Comparison of ENCODE assay signal across 16 cellular contexts in the genomic region with DNA sequence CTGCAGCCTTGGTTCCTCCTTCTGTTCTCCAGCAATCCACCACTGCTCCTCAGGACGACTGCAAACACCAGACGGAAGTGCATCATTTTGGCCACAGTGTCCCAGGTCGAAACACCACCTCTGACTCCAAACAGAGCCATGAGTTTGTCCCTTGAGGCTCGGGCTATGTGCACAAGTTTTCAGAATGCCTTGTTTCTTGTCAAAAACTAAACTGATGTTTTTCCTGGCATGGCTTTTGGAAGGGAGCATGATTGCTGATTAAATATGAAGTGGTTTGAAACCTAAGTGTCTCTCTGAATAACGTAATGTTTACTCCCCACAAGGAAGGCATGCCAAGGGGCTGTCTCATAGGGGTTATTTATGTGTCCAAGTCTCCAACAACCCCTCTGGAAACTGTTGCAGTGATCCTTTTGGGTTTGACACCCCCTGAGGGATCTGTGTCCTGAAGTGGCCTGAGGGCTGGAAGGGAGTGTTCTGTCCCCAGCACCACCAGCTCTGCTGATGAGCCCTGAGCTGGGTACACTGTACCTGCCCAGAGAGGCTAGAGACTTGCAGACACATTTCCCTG.
A peak's percentile ranks its signal among the peaks of the same experiment; 100 is the strongest.
DNase-seq lines count a peak whose midpoint lies in the region; ATAC-seq and TF ChIP-seq lines count a peak whose summit lies in the region.
"Had no signal": no experiment of that assay in that cellular context is flagged by ENCODE, and none has a peak within 500 bp of the region (broad histone marks: within the 10 kb centered on the region; RNA-seq: fewer than 3 reads in every experiment).

No MANE protein-coding gene starts in this region.

- TF ChIP-seq CTCF in adrenal gland (IDR thresholded peaks at IDR 0.05) (no peak), sigmoid colon (IDR thresholded peaks at IDR 0.05) (no peak)

- POLR2A ChIA-PET in CD4-positive, alpha-beta memory T cell (lab: Charles Lee; ENCODE audit: partially characterized antibody) = no interaction called here

- no peaks in the 10 kb centered on the region for H3K27me3 Mint-ChIP-seq in CD4-positive, alpha-beta memory T cell
- H3K27me3 Mint-ChIP-seq: activated CD4-positive, alpha-beta T cell treated with anti-CD3 and anti-CD28 coated beads, Interleukin-2, amount 10 ng/mL, durations not matched to agents 7 days and 5 days; central memory CD8-positive, alpha-beta T cell; type B pancreatic cell had no signal

- DNase-seq in DMS79 treated with DMSO at 0.1 percent for 48 hours (lab: John Stamatoyannopoulos, UW) (peak; percentile 31), adrenal gland (peak in 5 of 7 donors; percentile 27 to 78 (median 40)), left ventricle myocardium superior (peak; percentile 65), sigmoid colon (peak; percentile 82), GM03348 (ENCODE audit: low spot score) (no peak), T-helper 1 cell (no peak)
- no peak for DNase-seq in activated naive CD4-positive, alpha-beta T cell treated with anti-CD3 and anti-CD28 coated beads, Interleukin-2, amount 50 U/mL, for 72 hours (ENCODE audit: low spot score in 2 of 2)
- DNase-seq in CD4-positive, alpha-beta memory T cell = no peak
- DNase-seq: activated CD4-positive, alpha-beta T cell treated with anti-CD3 and anti-CD28 coated beads, Interleukin-2, amount 10 ng/mL, durations not matched to agents 7 days and 5 days; erythroblast; HCEC 1CT; NCI-H226; small intestine; T-helper 2 cell had no signal

- TF ChIP-seq POLR2A in adrenal gland (IDR thresholded peaks at IDR 0.05) (no peak), sigmoid colon (IDR thresholded peaks at IDR 0.05) (no peak)

- CTCF ChIA-PET in CD4-positive, alpha-beta memory T cell (lab: Charles Lee; ENCODE audit: partially characterized antibody) = no interaction called here

- no peaks in the 10 kb centered on the region for H3K4me1 Mint-ChIP-seq in CD4-positive, alpha-beta memory T cell
- H3K4me1 Mint-ChIP-seq: activated CD4-positive, alpha-beta T cell treated with anti-CD3 and anti-CD28 coated beads, Interleukin-2, amount 10 ng/mL, durations not matched to agents 7 days and 5 days; central memory CD8-positive, alpha-beta T cell had no signal

- 35 to 67% (median 50%) methylated on average over 4 to 5 of the region's 5 CpGs for WGBS in adrenal gland, 4 donors
- WGBS in sigmoid colon, 2 donors = 69 to 75% methylated on average over 5 of the region's 5 CpGs

- H3K36me3 ChIP-seq in adrenal gland (replicated peaks in 1 of 2) (no peaks in the 10 kb centered on the region), sigmoid colon (no peaks in the 10 kb centered on the region)
- no peaks in the 10 kb centered on the region for H3K36me3 ChIP-seq in CD4-positive, alpha-beta memory T cell (ENCODE audit: insufficient read depth, low read length)

- H3K9me3 ChIP-seq in adrenal gland (replicated peaks in 1 of 3) (no peaks in the 10 kb centered on the region), sigmoid colon (no peaks in the 10 kb centered on the region)
- no peaks in the 10 kb centered on the region for H3K9me3 ChIP-seq in CD4-positive, alpha-beta memory T cell (ENCODE audit: control insufficient read depth in 1 of 2, low read length in 2 of 2)

- no peak overlapping the region for H3K27ac Mint-ChIP-seq in activated naive CD4-positive, alpha-beta T cell treated with anti-CD3 and anti-CD28 coated beads, Interleukin-2, amount 50 U/mL, for 72 hours
- no peak overlapping the region for H3K27ac Mint-ChIP-seq in CD4-positive, alpha-beta memory T cell
- H3K27ac Mint-ChIP-seq: activated CD4-positive, alpha-beta T cell treated with anti-CD3 and anti-CD28 coated beads, Interleukin-2, amount 10 ng/mL, durations not matched to agents 7 days and 5 days; type B pancreatic cell had no signal

- intact Hi-C loops in adrenal gland (cut with DNase I) (no loop called here), left ventricle myocardium superior (cut with micrococcal nuclease) (no loop called here), sigmoid colon (cut with DNase I) (no loop called here)
- intact Hi-C loops in CD4-positive, alpha-beta memory T cell (cut with micrococcal nuclease) = no loop called here

- peak overlapping the region in 2 of 5 donors; percentile 34 to 59 for H3K27ac ChIP-seq in adrenal gland
- peak overlapping the region; percentile 33 to 56 (median 54) for H3K27ac ChIP-seq in sigmoid colon
- no peak overlapping the region for H3K27ac ChIP-seq in CD4-positive, alpha-beta memory T cell (ENCODE audit: low read depth, low read length)

- H3K36me3 Mint-ChIP-seq in activated naive CD4-positive, alpha-beta T cell treated with anti-CD3 and anti-CD28 coated beads, Interleukin-2, amount 50 U/mL, for 72 hours = no peaks in the 10 kb centered on the region
- no peaks in the 10 kb centered on the region for H3K36me3 Mint-ChIP-seq in CD4-positive, alpha-beta memory T cell
- H3K36me3 Mint-ChIP-seq: type B pancreatic cell had no signal

- no peaks in the 10 kb centered on the region for H3K27me3 ChIP-seq in adrenal gland
- H3K27me3 ChIP-seq in sigmoid colon = no peaks in the 10 kb centered on the region
- no peaks in the 10 kb centered on the region for H3K27me3 ChIP-seq in CD4-positive, alpha-beta memory T cell (ENCODE audit: insufficient read depth, low read length)

- peak; percentile 30 to 94 (median 85) for TF ChIP-seq EP300 in sigmoid colon (IDR thresholded peaks at IDR 0.05)

- peaks cover 0 to 13% of the 10 kb centered on the region in 2 donors for H3K4me1 ChIP-seq in adrenal gland (replicated peaks in 1 of 2)
- H3K4me1 ChIP-seq in sigmoid colon = peaks cover 0 to 32% (median 15%) of the 10 kb centered on the region in 4 donors
- H3K4me1 ChIP-seq in CD4-positive, alpha-beta memory T cell (ENCODE audit: insufficient read depth, low read length) = no peaks in the 10 kb centered on the region

- peaks cover 0 to 5% of the 10 kb centered on the region in 2 donors for H3K9me3 Mint-ChIP-seq in activated naive CD4-positive, alpha-beta T cell treated with anti-CD3 and anti-CD28 coated beads, Interleukin-2, amount 50 U/mL, for 72 hours
- H3K9me3 Mint-ChIP-seq in CD4-positive, alpha-beta memory T cell = peaks cover 0 to 4% (median 0%) of the 10 kb centered on the region in 8 donors
- H3K9me3 Mint-ChIP-seq: activated CD4-positive, alpha-beta T cell treated with anti-CD3 and anti-CD28 coated beads, Interleukin-2, amount 10 ng/mL, durations not matched to agents 7 days and 5 days; central memory CD8-positive, alpha-beta T cell; type B pancreatic cell had no signal

- ATAC-seq in left ventricle myocardium superior = peak; percentile 92
- ATAC-seq in activated naive CD4-positive, alpha-beta T cell treated with anti-CD3 and anti-CD28 coated beads, Interleukin-2, amount 50 U/mL, for 72 hours = no peak

- H3K4me3 Mint-ChIP-seq in CD4-positive, alpha-beta memory T cell = no peak overlapping the region
- H3K4me3 Mint-ChIP-seq: activated CD4-positive, alpha-beta T cell treated with anti-CD3 and anti-CD28 coated beads, Interleukin-2, amount 10 ng/mL, durations not matched to agents 7 days and 5 days; central memory CD8-positive, alpha-beta T cell; type B pancreatic cell had no signal

- H3K4me3 ChIP-seq in adrenal gland (no peak overlapping the region), sigmoid colon (no peak overlapping the region)
- H3K4me3 ChIP-seq in CD4-positive, alpha-beta memory T cell (ENCODE audit: low read length in 2 of 2) = no peak overlapping the region

Comparison
In these comparisons a context has a peak if more than half of its experiments do, and no peak if none do; other contexts are left out.
1. DNase-seq: peak in DMS79 treated with DMSO at 0.1 percent for 48 hours (single experiment), adrenal gland (5 of 7), left ventricle myocardium superior (single experiment) and sigmoid colon (single experiment); none in activated naive CD4-positive, alpha-beta T cell treated with anti-CD3 and anti-CD28 coated beads, Interleukin-2, amount 50 U/mL, for 72 hours (0 of 2), CD4-positive, alpha-beta memory T cell (0 of 5), GM03348 (single experiment) and T-helper 1 cell (0 of 5).